ENCODE assay signal across 9 cellular contexts in the genomic region with DNA sequence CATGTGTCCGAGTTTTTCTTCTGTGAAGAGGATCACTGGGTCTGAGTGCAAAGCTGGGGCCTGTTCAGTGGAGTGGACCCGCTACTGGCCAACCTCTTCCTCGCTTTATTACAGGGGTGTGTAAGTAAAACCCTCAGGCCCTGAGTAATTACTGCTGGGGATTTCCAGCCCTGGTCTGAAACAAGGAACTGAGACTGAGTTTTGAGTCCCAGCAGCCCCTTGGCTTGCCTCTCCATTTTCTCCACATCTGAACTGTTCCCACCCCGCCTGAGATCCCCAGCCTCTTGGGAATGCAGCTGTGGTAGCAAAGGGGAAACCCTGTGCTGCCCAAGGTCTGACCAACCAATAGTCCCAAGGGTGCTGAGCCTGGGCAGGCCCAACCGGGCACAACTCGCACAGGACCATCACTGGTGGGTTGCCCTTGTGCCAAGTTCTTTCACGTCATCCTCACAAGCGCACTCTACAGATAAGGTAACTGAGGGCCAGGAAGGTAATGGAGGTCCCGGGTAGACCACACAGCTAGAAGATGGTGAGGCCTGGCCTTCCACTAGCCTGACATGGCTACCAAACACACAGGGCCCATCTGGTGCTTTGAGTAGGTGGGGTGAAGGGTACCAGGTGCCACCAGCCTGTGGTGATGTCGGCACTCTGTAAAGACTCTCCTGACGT. TPM values are rescaled to one million over a fixed set of nuclear protein-coding genes. Genes with fewer than 3 reads are reported as not detected.
A peak's percentile ranks its signal among the peaks of the same experiment; 100 is the strongest.
DNase-seq lines count a peak whose midpoint lies in the region; ATAC-seq and TF ChIP-seq lines count a peak whose summit lies in the region.
"Had no signal": no experiment of that assay in that cellular context is flagged by ENCODE, and none has a peak within 500 bp of the region (broad histone marks: within the 10 kb centered on the region; RNA-seq: fewer than 3 reads in every experiment).

No MANE protein-coding gene starts in this region.

- peak; percentile 27 for ATAC-seq in GM18498 (IDR thresholded peaks at IDR 0.05; ENCODE audit: unreplicated experiment)

- H3K4me1 ChIP-seq in Peyer's patch: peaks cover 8 to 92% (median 51%) of the 10 kb centered on the region in 4 donors
- H3K4me1 ChIP-seq in esophagus muscularis mucosa: peaks cover 83 to 96% (median 93%) of the 10 kb centered on the region in 4 donors
- peaks cover 92% of the 10 kb centered on the region for H3K4me1 ChIP-seq in testis

- H3K27me3 ChIP-seq in Peyer's patch (no peaks in the 10 kb centered on the region), esophagus muscularis mucosa (no peaks in the 10 kb centered on the region), testis (no peaks in the 10 kb centered on the region)

- H3K27ac Mint-ChIP-seq in HFFc6: peak overlapping the region; percentile 26; the same call in 1 of the 2 replicates

- H3K9me3 ChIP-seq in Peyer's patch: no peaks in the 10 kb centered on the region
- no peaks in the 10 kb centered on the region for H3K9me3 ChIP-seq in esophagus muscularis mucosa
- no peaks in the 10 kb centered on the region for H3K9me3 ChIP-seq in testis

- H3K36me3 ChIP-seq in Peyer's patch (no peaks in the 10 kb centered on the region), esophagus muscularis mucosa (peaks cover 0 to 4% (median 0%) of the 10 kb centered on the region in 4 donors), testis (ENCODE audit: low read depth, missing control alignments) (no peaks in the 10 kb centered on the region)

- no peaks in the 10 kb centered on the region for H3K9me3 Mint-ChIP-seq in HFFc6
- H3K9me3 Mint-ChIP-seq: nephron had no signal

- TF ChIP-seq POLR2A in Peyer's patch (IDR thresholded peaks at IDR 0.05): no peak
- TF ChIP-seq POLR2A in esophagus muscularis mucosa (IDR thresholded peaks at IDR 0.05; ENCODE audit: low read depth): no peak
- TF ChIP-seq POLR2A in testis (IDR thresholded peaks at IDR 0.05): no peak

- H3K4me3 ChIP-seq in Peyer's patch: peak overlapping the region in 2 of 4 donors; percentile 26 to 47
- peak overlapping the region in 1 of 4 donors; percentile 1 for H3K4me3 ChIP-seq in esophagus muscularis mucosa
- H3K4me3 ChIP-seq in testis: no peak overlapping the region

- intact Hi-C loops in esophagus muscularis mucosa (cut with DNase I): no loop called here
- intact Hi-C loops in testis (cut with DNase I; ENCODE audit: low total_unique reads): no loop called here

- TF ChIP-seq CTCF in HFFc6 (IDR thresholded peaks at IDR 0.05): no peak
- no peak for TF ChIP-seq CTCF in Peyer's patch (IDR thresholded peaks at IDR 0.05)
- no peak for TF ChIP-seq CTCF in esophagus muscularis mucosa (IDR thresholded peaks at IDR 0.05)
- TF ChIP-seq CTCF in testis (IDR thresholded peaks at IDR 0.05): no peak

- peak overlapping the region; percentile 78 to 91 (median 86) for H3K27ac ChIP-seq in Peyer's patch
- H3K27ac ChIP-seq in esophagus muscularis mucosa (replicated peaks in 1 of 4): peak overlapping the region in 3 of 4 donors; percentile 62 to 73 (median 67)
- peak overlapping the region; percentile 28 to 41 for H3K27ac ChIP-seq in testis

- TF ChIP-seq EP300 in esophagus muscularis mucosa (IDR thresholded peaks at IDR 0.05): no peak

- no peak overlapping the region for H3K4me3 Mint-ChIP-seq in HFFc6
- H3K4me3 Mint-ChIP-seq: nephron had no signal

- H3K36me3 Mint-ChIP-seq in HFFc6 (ENCODE audit: low read depth): no peaks in the 10 kb centered on the region

- 91% methylated on average over 11 of the region's 11 CpGs for WGBS in esophagus muscularis mucosa
- WGBS in testis, 2 donors: 65 to 75% methylated on average over 11 of the region's 11 CpGs

- DNase-seq in HFFc6: no peak
- DNase-seq in Peyer's patch: peak in 2 of 3 donors; percentile 75 to 81
- no peak for DNase-seq in esophagus muscularis mucosa (ENCODE audit: extremely low spot score)
- no peak for DNase-seq in testis
- no peak for DNase-seq in effector CD8-positive, alpha-beta T cell (lab: John Stamatoyannopoulos, UW)
- no peak for DNase-seq in NCI-H1930 (lab: John Stamatoyannopoulos, UW)
- no peak for DNase-seq in NCI-H1092 treated with DMSO at 0.1 percent for 48 hours (lab: John Stamatoyannopoulos, UW)

- H3K27me3 Mint-ChIP-seq in HFFc6 (ENCODE audit: insufficient read depth): no peaks in the 10 kb centered on the region

- H3K4me1 Mint-ChIP-seq in HFFc6 (ENCODE audit: low read depth): peaks cover 69% of the 10 kb centered on the region

RNA-seq across cellular contexts. Expression of a gene that starts 13.7 kb away (rescaled TPM):
- 10 to 100 TPM; 44.2 to 67.1 (median 55.4) TPM for total RNA-seq in HFFc6 (2021; fragmentation: NEBNext Ultra II Directional; extraction: Animal tissue kit (Norgen Biotek cat#: 25700))
- total RNA-seq in Peyer's patch: 10 to 100 TPM; 23.9 to 62.0 (median 41.9) TPM
- 10 to 100 TPM; 22.8 to 39.7 (median 34.0) TPM for total RNA-seq in esophagus muscularis mucosa
- 10 to 100 TPM; 54.0 to 56.3 TPM for total RNA-seq in testis
- polyA plus RNA-seq in testis (ENCODE audit: insufficient read depth, low read depth, low replicate concordance): 20.3 TPM

RNA-seq across cellular contexts. Expression of a gene that starts 42.1 kb away (rescaled TPM):
- total RNA-seq in HFFc6 (2021; fragmentation: NEBNext Ultra II Directional; extraction: Animal tissue kit (Norgen Biotek cat#: 25700)): 1 to 10 TPM; 7.9 to 9.9 (median 8.8) TPM
- total RNA-seq in Peyer's patch: 10 to 100 TPM in 1 of 4 donors, 1 to 10 TPM in 3; 5.4 to 13.9 (median 8.9) TPM
- total RNA-seq in esophagus muscularis mucosa: 10 to 100 TPM in 2 of 4 donors, 1 to 10 TPM in 2; 4.2 to 11.7 (median 8.8) TPM
- 10 to 100 TPM; 66.1 to 66.5 TPM for total RNA-seq in testis
- polyA plus RNA-seq in testis (ENCODE audit: insufficient read depth, low read depth, low replicate concordance): 80.8 TPM

RNA-seq across cellular contexts. Expression of a gene that starts 43.7 kb away (rescaled TPM):
- total RNA-seq in HFFc6 (2021; fragmentation: NEBNext Ultra II Directional; extraction: Animal tissue kit (Norgen Biotek cat#: 25700)): 10 to 100 TPM; 30.4 to 38.5 (median 34.6) TPM
- total RNA-seq in Peyer's patch: 10 to 100 TPM; 11.4 to 26.4 (median 22.4) TPM
- 10 to 100 TPM in 3 of 4 donors, 1 to 10 TPM in 1; 9.1 to 18.0 (median 12.9) TPM for total RNA-seq in esophagus muscularis mucosa
- total RNA-seq in testis: 10 to 100 TPM; 46.5 to 51.3 TPM
- polyA plus RNA-seq in testis (ENCODE audit: insufficient read depth, low read depth, low replicate concordance): 49.3 TPM

Comparison
In these comparisons a context has a peak if more than half of its experiments do, and no peak if none do; other contexts are left out.
1. DNase-seq: peak in Peyer's patch (2 of 3); none in HFFc6 (single experiment), esophagus muscularis mucosa (single experiment), testis (single experiment), effector CD8-positive, alpha-beta T cell (single experiment), NCI-H1930 (0 of 2) and NCI-H1092 treated with DMSO at 0.1 percent for 48 hours (single experiment).
2. H3K27ac ChIP-seq: peak in every context shown above with its lines; median percentile 86 in Peyer's patch; 67 in esophagus muscularis mucosa; 34 in testis.
3. RNA of a gene that starts 42.1 kb away (total RNA-seq): 66.1 to 66.5 TPM in testis; 4.2 to 11.7 TPM in esophagus muscularis mucosa, 5.4 to 13.9 TPM in Peyer's patch and 7.9 to 9.9 TPM in HFFc6; every median in the first group is over 4 times any median in the second.